In genomic region chr5:83509535-83509934, GRCh38 we compare ENCODE assay signal across 9 cellular contexts. TPM values are rescaled to one million over a fixed set of nuclear protein-coding genes. Genes with fewer than 3 reads are reported as not detected.
DNase-seq lines count a peak whose midpoint lies in the region; ATAC-seq and TF ChIP-seq lines count a peak whose summit lies in the region.
"Had no signal": no experiment of that assay in that cellular context is flagged by ENCODE, and none has a peak within 500 bp of the region (broad histone marks: within the 10 kb centered on the region; RNA-seq: fewer than 3 reads in every experiment).

No MANE protein-coding gene starts in this region.

- H3K4me3 ChIP-seq in adipocyte (ENCODE audit: low read length) (peak overlapping the region; percentile 65), heart right ventricle (no peak overlapping the region), thoracic aorta (peak overlapping the region; percentile 26)
- H3K4me3 ChIP-seq: stomach had no signal

- H3K27me3 ChIP-seq in adipocyte (replicated peaks; ENCODE audit: control insufficient read depth, insufficient read depth, low read length): no peaks in the 10 kb centered on the region
- H3K27me3 ChIP-seq in heart right ventricle: no peaks in the 10 kb centered on the region
- no peaks in the 10 kb centered on the region for H3K27me3 ChIP-seq in thoracic aorta (replicated peaks; ENCODE audit: insufficient read depth)
- H3K27me3 ChIP-seq: stomach had no signal

- H3K4me1 ChIP-seq in adipocyte (ENCODE audit: control insufficient read depth, insufficient read depth, low read length) (peaks cover 32% of the 10 kb centered on the region), heart right ventricle (peaks cover 0 to 19% (median 10%) of the 10 kb centered on the region in 9 donors), thoracic aorta (ENCODE audit: control insufficient read depth in 1 of 2, low read depth in 2 of 2) (peaks cover 14 to 47% of the 10 kb centered on the region in 2 donors)
- H3K4me1 ChIP-seq: stomach had no signal

- intact Hi-C loops in heart right ventricle (cut with DNase I): no loop called here

- no peaks in the 10 kb centered on the region for H3K9me3 ChIP-seq in adipocyte (ENCODE audit: control insufficient read depth, low read length)
- H3K9me3 ChIP-seq in heart right ventricle: no peaks in the 10 kb centered on the region
- H3K9me3 ChIP-seq in thoracic aorta: no peaks in the 10 kb centered on the region

- TF ChIP-seq CTCF in heart right ventricle (IDR thresholded peaks at IDR 0.05) (no peak), thoracic aorta (IDR thresholded peaks at IDR 0.05) (no peak), omental fat pad (IDR thresholded peaks at IDR 0.05) (no peak)

- DNase-seq in M059J (ENCODE audit: low read depth) (peak; percentile 94), adipocyte (ENCODE audit: low read depth) (peak; percentile 61), heart right ventricle (peak in 1 of 2 donors; percentile 67), thoracic aorta (ENCODE audit: low spot score) (no peak), omental fat pad (ENCODE audit: low spot score) (no peak), NCI-H1930 (lab: John Stamatoyannopoulos, UW) (no peak), epidermal melanocyte (ENCODE audit: insufficient read length, low spot score) (no peak)
- DNase-seq: HFFc6, stomach had no signal

- H3K27ac ChIP-seq in heart right ventricle (peak overlapping the region in 6 of 10 donors; percentile 17 to 58 (median 39)), thoracic aorta (peak overlapping the region; percentile 63 to 68)
- H3K27ac ChIP-seq: stomach had no signal

- ATAC-seq in heart right ventricle (peak; percentile 44 to 92 (median 78)), thoracic aorta (ENCODE audit: insufficient number of reproducible peaks, low FRiP score, low read depth) (peak; percentile 70), omental fat pad (ENCODE audit: low FRiP score) (no peak)

- peak overlapping the region; percentile 37 for H3K9ac ChIP-seq in adipocyte (ENCODE audit: low read length)

- H3K36me3 ChIP-seq in adipocyte (ENCODE audit: control insufficient read depth, insufficient read depth, low read length, severe bottlenecking) (peaks cover 31% of the 10 kb centered on the region), heart right ventricle (peaks cover 0 to 56% (median 0%) of the 10 kb centered on the region in 9 donors), thoracic aorta (peaks cover 5% of the 10 kb centered on the region)
- H3K36me3 ChIP-seq: stomach had no signal

- 33 to 35% methylated on average over 4 of the region's 4 CpGs for WGBS in heart right ventricle, 2 donors

RNA-seq across cellular contexts. Expression of gene VCAN, which starts 38.0 kb away (rescaled TPM):
- total RNA-seq in M059J (2014; rRNA removed; shearing (Covaris generic)): 42.5 and 84.4 TPM in 2 replicates
- total RNA-seq in heart right ventricle (10 to 100 TPM; 10.6 to 93.7 (median 26.3) TPM), thoracic aorta (1,000 to 10,000 TPM in 1 of 2 donors, 100 to 1,000 TPM in 1; 870 to 1,101 TPM), omental fat pad (100 to 1,000 TPM in 1 of 4 donors, 10 to 100 TPM in 3; 51.6 to 144 (median 91.3) TPM)
- polyA plus RNA-seq in heart right ventricle: 10 to 100 TPM; 14.9 to 28.3 TPM

Comparison
In these comparisons a context has a peak if more than half of its experiments do, and no peak if none do; other contexts are left out.
1. DNase-seq: peak in M059J (single experiment) and adipocyte (single experiment); none in thoracic aorta (single experiment), omental fat pad (single experiment), NCI-H1930 (0 of 2) and epidermal melanocyte (single experiment).
2. H3K4me3 ChIP-seq: peak in adipocyte (single experiment) and thoracic aorta (single experiment); none in heart right ventricle (0 of 10).
3. RNA of gene VCAN, which starts 38.0 kb away (total RNA-seq): 870 to 1,101 TPM in thoracic aorta; 51.6 to 144 TPM in omental fat pad, 42.5 to 84.4 TPM in M059J and 10.6 to 93.7 TPM in heart right ventricle; every median in the first group is over 4 times any median in the second.